20 cellular contexts compared by ENCODE assay signal in genomic region chr2:170500104-170500503, GRCh38.
DNase-seq lines count a peak whose midpoint lies in the region; ATAC-seq and FAIRE-seq lines count a peak whose summit lies in the region.
"Had no signal": no experiment of that assay in that cellular context is flagged by ENCODE, and none has a peak within 500 bp of the region (broad histone marks: within the 10 kb centered on the region; RNA-seq: fewer than 3 reads in every experiment).

No MANE protein-coding gene starts in this region.

- H3K9ac ChIP-seq in mesendoderm (ENCODE audit: low read length): no peak overlapping the region
- H3K9ac ChIP-seq: GM23248 had no signal

- H2BK120ac ChIP-seq in mesendoderm (ENCODE audit: low read depth, low read length): no peak overlapping the region

- no peak overlapping the region for H3K4ac ChIP-seq in mesendoderm (ENCODE audit: low read depth, low read length)

- H3K36me3 ChIP-seq in mesendoderm (ENCODE audit: control insufficient read depth, insufficient read depth, low read length) (no peaks in the 10 kb centered on the region), urinary bladder (ENCODE audit: insufficient read depth) (no peaks in the 10 kb centered on the region)

- peak overlapping the region; percentile 77 for H3K18ac ChIP-seq in mesendoderm (ENCODE audit: low read length)

- ATAC-seq in HG02623 (IDR thresholded peaks at IDR 0.05; ENCODE audit: unreplicated experiment) (no peak), HG03469 (IDR thresholded peaks at IDR 0.05; ENCODE audit: unreplicated experiment) (no peak)
- ATAC-seq: A549, HCT116 had no signal

- H2AK5ac ChIP-seq in mesendoderm (ENCODE audit: low read length): no peak overlapping the region

- DNase-seq in GM19239 (ENCODE audit: insufficient read length, low spot score) (no peak), NCI-H524 treated with DMSO at 0.1 percent for 48 hours (lab: John Stamatoyannopoulos, UW) (peak; percentile 40), mesendoderm (no peak), pons (ENCODE audit: low spot score) (no peak), NCI-H2029 treated with DMSO at 0.1 percent for 48 hours (lab: John Stamatoyannopoulos, UW) (no peak)
- DNase-seq: 8988T; ACHN; CD4-positive, alpha-beta memory T cell; COR-L47; DMS153; DND-41; GM23248; H9 had no signal

- peaks cover 22% of the 10 kb centered on the region for H3K4me1 ChIP-seq in mesendoderm (ENCODE audit: control insufficient read depth, low read depth, low read length)
- H3K4me1 ChIP-seq in urinary bladder (ENCODE audit: insufficient read depth): no peaks in the 10 kb centered on the region
- H3K4me1 ChIP-seq: A549 had no signal

- no peaks in the 10 kb centered on the region for H3K79me2 ChIP-seq in mesendoderm (ENCODE audit: control insufficient read depth, insufficient read depth, low read length)

- H3K23ac ChIP-seq in mesendoderm (ENCODE audit: low read length): no peak overlapping the region

- no peak overlapping the region for H3K4me2 ChIP-seq in mesendoderm (ENCODE audit: low read length)
- H3K4me2 ChIP-seq: A549 had no signal

- no peak overlapping the region for H4K5ac ChIP-seq in mesendoderm (ENCODE audit: low read length)

- H2BK5ac ChIP-seq in mesendoderm (ENCODE audit: low read length): no peak overlapping the region

- H3K56ac ChIP-seq in mesendoderm (ENCODE audit: low read length): no peak overlapping the region

- H3K27ac ChIP-seq in mesendoderm (ENCODE audit: low read depth, low read length) (no peak overlapping the region), urinary bladder (ENCODE audit: low read depth) (peak overlapping the region; percentile 15)
- H3K27ac ChIP-seq: A549, GM23248 had no signal

- H4K8ac ChIP-seq in mesendoderm (ENCODE audit: low read depth, low read length): no peak overlapping the region

- H3K79me1 ChIP-seq in mesendoderm (ENCODE audit: low read length): no peaks in the 10 kb centered on the region

- H2BK15ac ChIP-seq in mesendoderm (replicated peaks; ENCODE audit: low read depth): no peak overlapping the region

- H3K4me3 ChIP-seq in mesendoderm (ENCODE audit: low read length): no peak overlapping the region
- H3K4me3 ChIP-seq in urinary bladder (ENCODE audit: low read depth, low read length): no peak overlapping the region
- H3K4me3 ChIP-seq: A549, GM23248 had no signal

- H3K27me3 ChIP-seq in mesendoderm (ENCODE audit: insufficient read depth, low read length, poor library complexity): no peaks in the 10 kb centered on the region

- WGBS in mesendoderm (ENCODE audit: extremely low coverage, insufficient coverage, low lambda C conversion rate): no CpG with 5 or more reads among the region's 1 CpG
- 82% methylated on average over 1 of the region's 1 CpG for WGBS in urinary bladder

- peak; percentile 11 for FAIRE-seq in GM19239 (lab: Jason Lieb, UNC)
- FAIRE-seq: A549, G401.6, GM12892 had no signal
